Comparison of ENCODE assay signal across 1 cellular context in the genomic region with DNA sequence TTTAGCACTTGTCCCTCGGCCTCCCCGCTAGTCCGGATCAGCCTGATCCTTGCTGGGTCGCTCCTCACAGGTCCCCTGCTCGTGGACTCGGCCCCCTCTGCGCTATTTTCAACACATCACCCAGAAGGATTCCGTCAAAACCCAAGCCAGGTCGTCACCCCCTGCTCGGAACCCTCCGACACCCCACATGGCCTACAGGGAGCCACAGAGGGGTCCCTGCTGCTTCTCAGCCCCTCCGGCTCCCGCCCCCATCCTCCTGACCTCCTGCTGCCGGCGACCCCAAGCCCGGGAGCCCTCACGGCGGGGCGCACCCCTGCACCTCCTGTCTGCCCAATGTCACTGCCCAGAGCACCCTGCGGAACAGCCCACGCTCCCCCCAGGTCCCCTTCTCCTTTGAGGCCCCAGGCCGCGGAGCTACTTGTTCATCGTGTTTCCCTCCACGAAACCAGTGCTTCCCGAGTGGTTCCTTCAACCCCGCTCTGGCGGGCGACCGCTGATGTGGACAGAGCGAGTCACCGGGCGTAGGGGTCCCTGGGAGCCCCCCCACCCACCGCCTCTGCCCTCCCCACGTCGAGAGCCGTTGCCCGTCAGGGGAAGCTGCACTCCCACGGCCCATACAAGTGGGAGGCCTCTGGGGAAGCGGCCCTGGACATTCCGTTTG.
TF ChIP-seq lines count a peak whose summit lies in the region.

No MANE protein-coding gene starts in this region.

TF ChIP-seq in HepG2, 621 proteins besides CTCF, POLR2A, EP300 and RAD21:
- TF ChIP-seq PCBP1 (IDR thresholded peaks at IDR 0.05; ENCODE audit: borderline replicate concordance, low read depth, low read length) = peak; percentile 78; the same call in 1 of the 2 replicates
- TF ChIP-seq, protein P1, sequence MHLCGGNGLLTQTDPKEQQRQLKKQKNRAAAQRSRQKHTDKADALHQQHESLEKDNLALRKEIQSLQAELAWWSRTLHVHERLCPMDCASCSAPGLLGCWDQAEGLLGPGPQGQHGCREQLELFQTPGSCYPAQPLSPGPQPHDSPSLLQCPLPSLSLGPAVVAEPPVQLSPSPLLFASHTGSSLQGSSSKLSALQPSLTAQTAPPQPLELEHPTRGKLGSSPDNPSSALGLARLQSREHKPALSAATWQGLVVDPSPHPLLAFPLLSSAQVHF (CRISPR knock-in tag; IDR thresholded peaks at IDR 0.05) = no peak
- TF ChIP-seq ZNF547 (CRISPR knock-in tag; IDR thresholded peaks at IDR 0.05) = peak; percentile 42; the same call in 1 of the 2 replicates
- peak; percentile 13; the same call in 1 of the 2 replicates for TF ChIP-seq ZNF768 (CRISPR knock-in tag; IDR thresholded peaks at IDR 0.05)
- no peak for TF ChIP-seq CBX2 (IDR thresholded peaks at IDR 0.05; ENCODE audit: low read depth, low read length)
- TF ChIP-seq CBX2 (CRISPR knock-in tag; IDR thresholded peaks at IDR 0.05; ENCODE audit: low read depth) = no peak
- TF ChIP-seq NFKB2 (CRISPR knock-in tag; IDR thresholded peaks at IDR 0.05; ENCODE audit: borderline replicate concordance) = no peak
- no peak for TF ChIP-seq SNAPC2 (CRISPR knock-in tag; IDR thresholded peaks at IDR 0.05)
- TF ChIP-seq, protein P2, sequence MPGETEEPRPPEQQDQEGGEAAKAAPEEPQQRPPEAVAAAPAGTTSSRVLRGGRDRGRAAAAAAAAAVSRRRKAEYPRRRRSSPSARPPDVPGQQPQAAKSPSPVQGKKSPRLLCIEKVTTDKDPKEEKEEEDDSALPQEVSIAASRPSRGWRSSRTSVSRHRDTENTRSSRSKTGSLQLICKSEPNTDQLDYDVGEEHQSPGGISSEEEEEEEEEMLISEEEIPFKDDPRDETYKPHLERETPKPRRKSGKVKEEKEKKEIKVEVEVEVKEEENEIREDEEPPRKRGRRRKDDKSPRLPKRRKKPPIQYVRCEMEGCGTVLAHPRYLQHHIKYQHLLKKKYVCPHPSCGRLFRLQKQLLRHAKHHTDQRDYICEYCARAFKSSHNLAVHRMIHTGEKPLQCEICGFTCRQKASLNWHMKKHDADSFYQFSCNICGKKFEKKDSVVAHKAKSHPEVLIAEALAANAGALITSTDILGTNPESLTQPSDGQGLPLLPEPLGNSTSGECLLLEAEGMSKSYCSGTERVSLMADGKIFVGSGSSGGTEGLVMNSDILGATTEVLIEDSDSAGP (CRISPR knock-in tag; IDR thresholded peaks at IDR 0.05; ENCODE audit: borderline replicate concordance) = no peak
- no peak for TF ChIP-seq ZEB1 (IDR thresholded peaks at IDR 0.05; ENCODE audit: insufficient replicate concordance, low read depth)
- TF ChIP-seq, protein P3, sequence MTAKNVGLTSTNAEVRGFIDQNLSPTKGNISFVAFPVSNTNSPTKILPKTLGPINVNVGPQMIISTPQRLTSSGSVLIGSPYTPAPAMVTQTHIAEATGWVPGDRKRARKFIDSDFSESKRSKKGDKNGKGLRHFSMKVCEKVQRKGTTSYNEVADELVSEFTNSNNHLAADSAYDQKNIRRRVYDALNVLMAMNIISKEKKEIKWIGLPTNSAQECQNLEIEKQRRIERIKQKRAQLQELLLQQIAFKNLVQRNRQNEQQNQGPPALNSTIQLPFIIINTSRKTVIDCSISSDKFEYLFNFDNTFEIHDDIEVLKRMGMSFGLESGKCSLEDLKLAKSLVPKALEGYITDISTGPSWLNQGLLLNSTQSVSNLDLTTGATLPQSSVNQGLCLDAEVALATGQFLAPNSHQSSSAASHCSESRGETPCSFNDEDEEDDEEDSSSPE (CRISPR knock-in tag; IDR thresholded peaks at IDR 0.05) = no peak
- no peak for TF ChIP-seq ZNF577 (CRISPR knock-in tag; IDR thresholded peaks at IDR 0.05; ENCODE audit: borderline replicate concordance, low read depth)
- no peak for TF ChIP-seq ARNT (IDR thresholded peaks at IDR 0.05)
- no peak for TF ChIP-seq IKZF1 (IDR thresholded peaks at IDR 0.05)
- no peak for TF ChIP-seq MEIS1 (CRISPR knock-in tag; IDR thresholded peaks at IDR 0.05; ENCODE audit: borderline replicate concordance)
- TF ChIP-seq, protein P4, sequence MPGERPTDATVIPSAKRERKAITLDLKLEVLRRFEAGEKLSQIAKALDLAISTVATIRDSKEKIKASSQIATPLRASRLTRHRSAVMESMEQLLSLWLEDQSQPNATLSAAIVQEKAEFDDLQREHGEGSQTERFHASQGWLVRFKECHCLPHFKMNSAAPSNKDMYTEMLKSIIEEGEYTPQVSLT (CRISPR knock-in tag; IDR thresholded peaks at IDR 0.05; ENCODE audit: borderline replicate concordance, low read depth) = no peak
- no peak for TF ChIP-seq ZFAT (CRISPR knock-in tag; conservative IDR thresholded peaks at IDR 0.05)
- TF ChIP-seq, protein P5, sequence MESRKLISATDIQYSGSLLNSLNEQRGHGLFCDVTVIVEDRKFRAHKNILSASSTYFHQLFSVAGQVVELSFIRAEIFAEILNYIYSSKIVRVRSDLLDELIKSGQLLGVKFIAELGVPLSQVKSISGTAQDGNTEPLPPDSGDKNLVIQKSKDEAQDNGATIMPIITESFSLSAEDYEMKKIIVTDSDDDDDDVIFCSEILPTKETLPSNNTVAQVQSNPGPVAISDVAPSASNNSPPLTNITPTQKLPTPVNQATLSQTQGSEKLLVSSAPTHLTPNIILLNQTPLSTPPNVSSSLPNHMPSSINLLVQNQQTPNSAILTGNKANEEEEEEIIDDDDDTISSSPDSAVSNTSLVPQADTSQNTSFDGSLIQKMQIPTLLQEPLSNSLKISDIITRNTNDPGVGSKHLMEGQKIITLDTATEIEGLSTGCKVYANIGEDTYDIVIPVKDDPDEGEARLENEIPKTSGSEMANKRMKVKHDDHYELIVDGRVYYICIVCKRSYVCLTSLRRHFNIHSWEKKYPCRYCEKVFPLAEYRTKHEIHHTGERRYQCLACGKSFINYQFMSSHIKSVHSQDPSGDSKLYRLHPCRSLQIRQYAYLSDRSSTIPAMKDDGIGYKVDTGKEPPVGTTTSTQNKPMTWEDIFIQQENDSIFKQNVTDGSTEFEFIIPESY (CRISPR knock-in tag; IDR thresholded peaks at IDR 0.05) = peak; percentile 79
- no peak for TF ChIP-seq ZBTB42 (CRISPR knock-in tag; IDR thresholded peaks at IDR 0.05)
- TF ChIP-seq, protein P6, sequence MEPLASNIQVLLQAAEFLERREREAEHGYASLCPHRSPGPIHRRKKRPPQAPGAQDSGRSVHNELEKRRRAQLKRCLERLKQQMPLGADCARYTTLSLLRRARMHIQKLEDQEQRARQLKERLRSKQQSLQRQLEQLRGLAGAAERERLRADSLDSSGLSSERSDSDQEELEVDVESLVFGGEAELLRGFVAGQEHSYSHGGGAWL (CRISPR knock-in tag; IDR thresholded peaks at IDR 0.05) = 0 out of 2 replicates have a peak, but pooled peaks have one; percentile 27
- no peak for TF ChIP-seq EED (CRISPR knock-in tag; IDR thresholded peaks at IDR 0.05)
- TF ChIP-seq PCBP2 (optimal IDR thresholded peaks at IDR 0.05; ENCODE audit: low read depth, low read length, poor library complexity, severe bottlenecking) = no peak
- no peak for TF ChIP-seq ZNF441 (CRISPR knock-in tag; IDR thresholded peaks at IDR 0.05; ENCODE audit: borderline replicate concordance)
- no peak for TF ChIP-seq GLI4 (CRISPR knock-in tag; IDR thresholded peaks at IDR 0.05; ENCODE audit: borderline replicate concordance)
- TF ChIP-seq ZNF296 (CRISPR knock-in tag; conservative IDR thresholded peaks at IDR 0.05) = no peak
- TF ChIP-seq ZNF274 (CRISPR knock-in tag; IDR thresholded peaks at IDR 0.05) = peak; percentile 59; the same call in 1 of the 2 replicates
- no peak for TF ChIP-seq ASH2L (IDR thresholded peaks at IDR 0.05; ENCODE audit: insufficient read length, low read depth, low read length)
- no peak for TF ChIP-seq SIN3B (IDR thresholded peaks at IDR 0.05; ENCODE audit: low read length)
- TF ChIP-seq, protein P7, sequence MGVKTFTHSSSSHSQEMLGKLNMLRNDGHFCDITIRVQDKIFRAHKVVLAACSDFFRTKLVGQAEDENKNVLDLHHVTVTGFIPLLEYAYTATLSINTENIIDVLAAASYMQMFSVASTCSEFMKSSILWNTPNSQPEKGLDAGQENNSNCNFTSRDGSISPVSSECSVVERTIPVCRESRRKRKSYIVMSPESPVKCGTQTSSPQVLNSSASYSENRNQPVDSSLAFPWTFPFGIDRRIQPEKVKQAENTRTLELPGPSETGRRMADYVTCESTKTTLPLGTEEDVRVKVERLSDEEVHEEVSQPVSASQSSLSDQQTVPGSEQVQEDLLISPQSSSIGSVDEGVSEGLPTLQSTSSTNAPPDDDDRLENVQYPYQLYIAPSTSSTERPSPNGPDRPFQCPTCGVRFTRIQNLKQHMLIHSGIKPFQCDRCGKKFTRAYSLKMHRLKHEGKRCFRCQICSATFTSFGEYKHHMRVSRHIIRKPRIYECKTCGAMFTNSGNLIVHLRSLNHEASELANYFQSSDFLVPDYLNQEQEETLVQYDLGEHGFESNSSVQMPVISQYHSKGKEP (CRISPR knock-in tag; IDR thresholded peaks at IDR 0.05) = no peak
- no peak for TF ChIP-seq SAP130 (CRISPR knock-in tag; IDR thresholded peaks at IDR 0.05; ENCODE audit: low read depth)
- no peak for TF ChIP-seq MTF1 (CRISPR knock-in tag; IDR thresholded peaks at IDR 0.05)
- peak; percentile 21 for TF ChIP-seq AGO2 (optimal IDR thresholded peaks at IDR 0.05; ENCODE audit: low read depth, low read length)
- no peak for TF ChIP-seq MED13 (CRISPR knock-in tag; IDR thresholded peaks at IDR 0.05)
- TF ChIP-seq ZBTB3 (CRISPR knock-in tag; IDR thresholded peaks at IDR 0.05; ENCODE audit: borderline replicate concordance, low read depth) = no peak
- no peak for TF ChIP-seq ZKSCAN5 (CRISPR knock-in tag; IDR thresholded peaks at IDR 0.05)
- TF ChIP-seq ZNF75D (CRISPR knock-in tag; IDR thresholded peaks at IDR 0.05; ENCODE audit: borderline replicate concordance) = no peak
- no peak for TF ChIP-seq YEATS4 (CRISPR knock-in tag; IDR thresholded peaks at IDR 0.05; ENCODE audit: borderline replicate concordance)
- TF ChIP-seq MIER3 (CRISPR knock-in tag; IDR thresholded peaks at IDR 0.05; ENCODE audit: borderline replicate concordance) = no peak
- no peak for TF ChIP-seq POLR2AphosphoS5 (IDR thresholded peaks at IDR 0.05; ENCODE audit: low read depth, low read length)
- TF ChIP-seq MZF1 (CRISPR knock-in tag; IDR thresholded peaks at IDR 0.05; ENCODE audit: borderline replicate concordance) = no peak
- TF ChIP-seq, protein P8, sequence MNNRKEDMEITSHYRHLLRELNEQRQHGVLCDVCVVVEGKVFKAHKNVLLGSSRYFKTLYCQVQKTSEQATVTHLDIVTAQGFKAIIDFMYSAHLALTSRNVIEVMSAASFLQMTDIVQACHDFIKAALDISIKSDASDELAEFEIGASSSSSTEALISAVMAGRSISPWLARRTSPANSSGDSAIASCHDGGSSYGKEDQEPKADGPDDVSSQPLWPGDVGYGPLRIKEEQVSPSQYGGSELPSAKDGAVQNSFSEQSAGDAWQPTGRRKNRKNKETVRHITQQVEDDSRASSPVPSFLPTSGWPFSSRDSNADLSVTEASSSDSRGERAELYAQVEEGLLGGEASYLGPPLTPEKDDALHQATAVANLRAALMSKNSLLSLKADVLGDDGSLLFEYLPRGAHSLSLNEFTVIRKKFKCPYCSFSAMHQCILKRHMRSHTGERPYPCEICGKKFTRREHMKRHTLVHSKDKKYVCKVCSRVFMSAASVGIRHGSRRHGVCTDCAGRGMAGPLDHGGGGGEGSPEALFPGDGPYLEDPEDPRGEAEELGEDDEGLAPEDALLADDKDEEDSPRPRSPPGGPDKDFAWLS (CRISPR knock-in tag; IDR thresholded peaks at IDR 0.05; ENCODE audit: borderline replicate concordance) = no peak
- TF ChIP-seq SNRNP70 (IDR thresholded peaks at IDR 0.05; ENCODE audit: low read depth, low read length) = no peak
- no peak for TF ChIP-seq RBM39 (IDR thresholded peaks at IDR 0.05; ENCODE audit: low read depth, low read length, poor library complexity, severe bottlenecking)
- TF ChIP-seq TBL1XR1 (IDR thresholded peaks at IDR 0.05; ENCODE audit: borderline replicate concordance, low read length, partially characterized antibody) = no peak
- no peak for TF ChIP-seq ZNF24 (IDR thresholded peaks at IDR 0.05)
- TF ChIP-seq ZNF20 (CRISPR knock-in tag; IDR thresholded peaks at IDR 0.05) = no peak
- TF ChIP-seq ZBTB38 (CRISPR knock-in tag; IDR thresholded peaks at IDR 0.05) = peak; percentile 23; the same call in 1 of the 2 replicates
